1 cellular context compared by ENCODE assay signal in genomic region chr2:157809212-157809611, GRCh38.
A peak's percentile ranks its signal among the peaks of the same experiment; 100 is the strongest.
TF ChIP-seq lines count a peak whose summit lies in the region.

No MANE protein-coding gene starts in this region.

TF ChIP-seq in SK-N-SH, 30 proteins besides CTCF, POLR2A, EP300 and RAD21 (continued from another document):
- peak; percentile 66 for TF ChIP-seq PBX3 (IDR thresholded peaks at IDR 0.05)
- no peak for TF ChIP-seq POLR2AphosphoS5 (IDR thresholded peaks at IDR 0.05; ENCODE audit: low read depth, low read length)
- no peak for TF ChIP-seq GABPA (IDR thresholded peaks at IDR 0.05; ENCODE audit: low read depth)
- TF ChIP-seq ELF1 (IDR thresholded peaks at IDR 0.05): no peak
- no peak for TF ChIP-seq MXI1 (IDR thresholded peaks at IDR 0.05; ENCODE audit: low read depth, low read length)
- TF ChIP-seq RCOR1 (IDR thresholded peaks at IDR 0.05; ENCODE audit: low read length): no peak
- TF ChIP-seq EZH2phosphoT487 (IDR thresholded peaks at IDR 0.05; ENCODE audit: borderline replicate concordance, low read depth): no peak
- no peak for TF ChIP-seq IRF3 (IDR thresholded peaks at IDR 0.05; ENCODE audit: low read depth, low read length)
- TF ChIP-seq FOSL2 (IDR thresholded peaks at IDR 0.05; ENCODE audit: borderline replicate concordance, low read depth): peak; percentile 11; the same call in 1 of the 2 replicates
